Comparison of ENCODE assay signal across 8 cellular contexts in genomic region chr12:76206039-76206676, GRCh38.
"Had no signal": no experiment of that assay in that cellular context is flagged by ENCODE, and none has a peak within 500 bp of the region (broad histone marks: within the 10 kb centered on the region; RNA-seq: fewer than 3 reads in every experiment).

No MANE protein-coding gene starts in this region.

- H3K4me3 Mint-ChIP-seq: GM23338, HFFc6 had no signal

- ATAC-seq: GM23338, HCT116 had no signal

- H3K27ac Mint-ChIP-seq: GM23338, HFFc6 had no signal

- DNase-seq: HFFc6, IMR-90, KBM-7 had no signal

- FAIRE-seq: H1, H54, HTR-8/SVneo had no signal
